Comparison of ENCODE assay signal across 8 cellular contexts in the genomic region with DNA sequence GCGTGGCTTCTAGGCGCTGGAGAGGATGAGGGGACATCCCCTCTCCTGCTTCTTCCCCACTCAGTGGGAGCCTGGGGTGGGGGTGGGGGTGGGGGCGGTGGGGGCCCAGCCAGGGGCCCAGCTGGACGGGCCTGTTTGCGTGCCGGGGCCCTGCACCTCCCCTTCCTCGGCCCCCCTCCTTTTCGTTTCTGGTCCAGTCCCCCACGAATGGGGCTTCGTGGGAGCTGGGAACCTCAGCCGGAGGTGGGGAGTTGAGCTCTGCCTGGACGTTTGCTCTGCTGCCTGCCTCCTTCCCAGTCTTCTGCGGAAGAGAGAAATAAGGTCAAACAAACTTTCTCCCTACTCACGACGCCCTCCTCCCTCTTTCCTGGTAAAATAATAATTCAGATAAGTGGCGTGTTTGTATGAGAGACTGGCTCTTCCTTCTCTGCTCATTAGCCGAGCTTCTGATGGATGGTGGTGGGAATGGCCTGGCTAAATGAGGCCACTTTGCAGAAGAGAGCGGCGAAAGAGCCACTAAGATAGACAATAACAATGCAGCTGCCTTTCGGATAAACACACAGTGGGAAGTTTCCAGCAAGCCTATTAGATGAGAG. TPM values are rescaled to one million over a fixed set of nuclear protein-coding genes. Genes with fewer than 3 reads are reported as not detected.
DNase-seq lines count a peak whose midpoint lies in the region; FAIRE-seq and TF ChIP-seq lines count a peak whose summit lies in the region.

No MANE protein-coding gene starts in this region.

- no peak for TF ChIP-seq EP300 in esophagus muscularis mucosa (IDR thresholded peaks at IDR 0.05)

- in situ Hi-C loops in GM13976 (cut with MboI; ENCODE audit: low sequenced_read_pairs, unreplicated experiment): no loop called here

- peaks cover 20% of the 10 kb centered on the region for H3K4me1 ChIP-seq in A673 (ENCODE audit: insufficient read depth, low read length, poor library complexity, severe bottlenecking)
- peaks cover 5 to 38% (median 34%) of the 10 kb centered on the region in 4 donors for H3K4me1 ChIP-seq in esophagus muscularis mucosa

- intact Hi-C loops in A673 (cut with micrococcal nuclease; ENCODE audit: unreplicated experiment) (no loop called here), esophagus muscularis mucosa (cut with DNase I) (no loop called here)

- FAIRE-seq in urothelium cell line (lab: Jason Lieb, UNC): no peak

- TF ChIP-seq CTCF in A673 (conservative IDR thresholded peaks at IDR 0.05; ENCODE audit: low read depth, low read length): no peak
- TF ChIP-seq CTCF in GM13976 (IDR thresholded peaks at IDR 0.05; ENCODE audit: borderline replicate concordance, control extremely low read depth, extremely low read depth, insufficient read depth, missing control alignments): no peak
- TF ChIP-seq CTCF in esophagus muscularis mucosa (IDR thresholded peaks at IDR 0.05): no peak

- POLR2A ChIA-PET in A673 (lab: Charles Lee; ENCODE audit: low non-redundant PET): no interaction called here

- H3K9me3 ChIP-seq in A673 (ENCODE audit: low read depth, low read length, poor library complexity, severe bottlenecking) (no peaks in the 10 kb centered on the region), esophagus muscularis mucosa (no peaks in the 10 kb centered on the region)

- H3K27ac ChIP-seq in A673 (ENCODE audit: low read depth, low read length, poor library complexity, severe bottlenecking) (peak overlapping the region; percentile 77), esophagus muscularis mucosa (replicated peaks in 1 of 4) (peak overlapping the region; percentile 89 to 93 (median 92))

- CTCF ChIA-PET in A673 (lab: Charles Lee): no interaction called here

- H3K27me3 ChIP-seq in A673 (replicated peaks; ENCODE audit: insufficient read depth, low read depth, low read length, poor library complexity) (no peaks in the 10 kb centered on the region), esophagus muscularis mucosa (no peaks in the 10 kb centered on the region)

- H3K36me3 ChIP-seq in A673 (ENCODE audit: insufficient read depth, low read length, poor library complexity, severe bottlenecking) (peaks cover 12% of the 10 kb centered on the region), esophagus muscularis mucosa (peaks cover 0 to 24% (median 12%) of the 10 kb centered on the region in 4 donors)

- 3% methylated on average over 12 of the region's 20 CpGs for WGBS in esophagus muscularis mucosa

- peak; percentile 12 for DNase-seq in A673 (ENCODE audit: low spot score)
- peak; percentile 66 for DNase-seq in GM13976 (ENCODE audit: low spot score)
- DNase-seq in LHCN-M2 (ENCODE audit: low read depth): peak; percentile 21
- DNase-seq in activated CD4-positive, alpha-beta T cell treated with anti-CD3 and anti-CD28 coated beads, Interleukin-2, amount 50 U/mL, for 48 hours: peak; percentile 10 to 27
- DNase-seq in esophagus muscularis mucosa (ENCODE audit: extremely low spot score): no peak
- DNase-seq in myocyte (ENCODE audit: low read depth): peak; percentile 40
- DNase-seq in urothelium cell line (ENCODE audit: low spot score): peak; percentile 55
- no peak for DNase-seq in dedifferentiated amniotic fluid mesenchymal stem cell (ENCODE audit: extremely low spot score)

- BruUV-seq in A673 (replicated peaks; lab: Mats Ljungman, UMichigan): no TSS peak

- TF ChIP-seq POLR2A in esophagus muscularis mucosa (IDR thresholded peaks at IDR 0.05; ENCODE audit: low read depth): no peak

- peak overlapping the region; percentile 83 for H3K4me3 ChIP-seq in A673 (ENCODE audit: low read depth, low read length, poor library complexity, severe bottlenecking)
- H3K4me3 ChIP-seq in esophagus muscularis mucosa: peak overlapping the region; percentile 92 to 99 (median 98)

RNA-seq across cellular contexts. Expression of a gene that starts 0.8 kb away (rescaled TPM):
- total RNA-seq in A673 (2021) (57.1 and 70.1 TPM in 2 replicates), LHCN-M2 (2014; rRNA removed) (18.3 and 18.8 TPM in 2 replicates), esophagus muscularis mucosa (10 to 100 TPM; 20.5 to 27.7 (median 24.3) TPM), myocyte (21.6 and 28.0 TPM in 2 replicates)
- 19.1 TPM for polyA plus RNA-seq in LHCN-M2 (2012)
- polyA plus RNA-seq in myocyte (2012): 27.3 TPM

Comparison
In these comparisons a context has a peak if more than half of its experiments do, and no peak if none do; other contexts are left out.
1. DNase-seq: peak in A673 (single experiment), GM13976 (single experiment), LHCN-M2 (single experiment), activated CD4-positive, alpha-beta T cell treated with anti-CD3 and anti-CD28 coated beads, Interleukin-2, amount 50 U/mL, for 48 hours (2 of 2), myocyte (single experiment) and urothelium cell line (single experiment); none in esophagus muscularis mucosa (single experiment) and dedifferentiated amniotic fluid mesenchymal stem cell (single experiment).